In the genomic region with DNA sequence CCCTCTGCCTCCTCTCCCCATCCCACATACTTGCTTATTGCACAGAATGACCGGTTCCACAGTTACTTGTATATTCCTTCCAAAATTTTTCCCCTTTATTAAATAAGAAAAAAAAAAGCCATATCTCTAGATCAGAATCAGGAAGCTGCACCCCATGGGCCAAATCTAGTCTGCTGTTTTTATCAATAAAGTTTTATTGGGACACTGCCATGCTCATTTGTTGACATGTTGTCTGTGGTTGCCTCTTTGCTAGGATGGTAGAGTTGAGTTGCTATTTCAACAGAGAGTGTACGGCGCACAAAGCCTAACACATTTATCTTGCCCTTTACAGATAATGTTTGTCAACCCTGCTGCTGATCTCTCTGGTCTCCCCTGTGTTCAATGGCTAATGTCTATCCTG, we compare ENCODE assay signal across 36 cellular contexts. TPM values are rescaled to one million over a fixed set of nuclear protein-coding genes. Genes with fewer than 3 reads are reported as not detected.
"Had no signal": no experiment of that assay in that cellular context is flagged by ENCODE, and none has a peak within 500 bp of the region (broad histone marks: within the 10 kb centered on the region; RNA-seq: fewer than 3 reads in every experiment).

No MANE protein-coding gene starts in this region.

- FAIRE-seq: astrocyte, bronchial epithelial cell had no signal

- H3K9me3 ChIP-seq: adrenal gland, ascending aorta, body of pancreas, breast epithelium had no signal

- H3K36me3 ChIP-seq: adrenal gland, ascending aorta, brain microvascular endothelial cell, breast epithelium, cardiac muscle cell had no signal

- ATAC-seq: activated naive CD4-positive, alpha-beta T cell treated with anti-CD3 and anti-CD28 coated beads, Interleukin-2, amount 50 U/mL, for 72 hours; activated naive CD8-positive, alpha-beta T cell treated with anti-CD3 and anti-CD28 coated beads, Interleukin-2, amount 50 U/mL, for 24 hours; activated T-cell treated with anti-CD3 and anti-CD28 coated beads, Interleukin-2, amount 50 U/mL, for 4 hours; activated T-cell treated with anti-CD3 and anti-CD28 coated beads, Interleukin-2, amount 50 U/mL, for 72 hours; activated T-helper 17 cell treated with anti-CD3 and anti-CD28 coated beads, Interleukin-2, amount 50 U/mL, for 72 hours; body of pancreas had no signal

- DNase-seq: activated effector memory CD4-positive, alpha-beta T cell treated with anti-CD3 and anti-CD28 coated beads, Interleukin-2, amount 50 U/mL, for 16 hours; activated effector memory CD4-positive, alpha-beta T cell treated with Interleukin-2 at 50 U/mL for 16 hours; activated gamma-delta T cell; activated naive CD4-positive, alpha-beta T cell; activated naive CD4-positive, alpha-beta T cell treated with anti-CD3 and anti-CD28 coated beads for 36 hours; activated naive CD4-positive, alpha-beta T cell treated with anti-CD3 and anti-CD28 coated beads, Interleukin-2, amount 10 ng/mL, durations not matched to agents 7 days and 5 days; activated naive CD4-positive, alpha-beta T cell treated with anti-CD3 and anti-CD28 coated beads, Interleukin-2, amount 50 U/mL, for 16 hours; activated naive CD4-positive, alpha-beta T cell treated with Interleukin-2 at 50 U/mL for 16 hours; activated naive CD8-positive, alpha-beta T cell treated with anti-CD3 and anti-CD28 coated beads for 36 hours; activated naive CD8-positive, alpha-beta T cell treated with anti-CD3 and anti-CD28 coated beads, Interleukin-2, amount 10 ng/mL, durations not matched to agents 7 days and 5 days; activated naive CD8-positive, alpha-beta T cell treated with anti-CD3 and anti-CD28 coated beads, Interleukin-2, amount 50 U/mL, for 24 hours; activated T-cell treated with anti-CD3 and anti-CD28 coated beads for 4 hours; activated T-cell treated with anti-CD3 and anti-CD28 coated beads, Interleukin-2, amount 50 U/mL, for 1 hour; activated T-cell treated with anti-CD3 and anti-CD28 coated beads, Interleukin-2, amount 50 U/mL, for 24 hours; activated T-cell treated with anti-CD3 and anti-CD28 coated beads, Interleukin-2, amount 50 U/mL, for 4 hours; activated T-cell treated with anti-CD3 and anti-CD28 coated beads, Interleukin-2, amount 50 U/mL, for 48 hours; activated T-cell treated with anti-CD3 and anti-CD28 coated beads, Interleukin-2, amount 50 U/mL, for 72 hours; adrenal gland; amniotic stem cell; amygdala; anterior cingulate cortex; aorta; body of pancreas; brain microvascular endothelial cell; caudate nucleus; central memory CD4-positive, alpha-beta T cell; cerebellar nuclear complex had no signal

- H3K27ac ChIP-seq: adrenal gland, ascending aorta, body of pancreas, brain microvascular endothelial cell, breast epithelium, cardiac muscle cell had no signal

- H3K4me3 ChIP-seq: adrenal gland, ascending aorta, body of pancreas, breast epithelium, cardiac muscle cell had no signal

- H3K27me3 ChIP-seq: adrenal gland, ascending aorta, body of pancreas, brain microvascular endothelial cell, breast epithelium had no signal

- H3K4me1 ChIP-seq: adrenal gland, ascending aorta, body of pancreas, breast epithelium had no signal

RNA-seq across cellular contexts. Expression of gene PIEZO2, which starts 15.8 kb away (rescaled TPM):
- total RNA-seq: activated naive CD4-positive, alpha-beta T cell treated with anti-CD3 and anti-CD28 coated beads for 36 hours; activated naive CD4-positive, alpha-beta T cell treated with anti-CD3 and anti-CD28 coated beads, Interleukin-2, amount 50 U/mL, for 72 hours; activated naive CD8-positive, alpha-beta T cell treated with anti-CD3 and anti-CD28 coated beads for 36 hours; activated naive CD8-positive, alpha-beta T cell treated with anti-CD3 and anti-CD28 coated beads, Interleukin-2, amount 10 ng/mL, durations not matched to agents 7 days and 5 days; activated T-cell treated with anti-CD3 and anti-CD28 coated beads, Interleukin-2, amount 50 U/mL, for 72 hours; activated T-helper 1 cell treated with anti-CD3 and anti-CD28 coated beads, Interleukin-12 subunit alpha, Interleukin-12 subunit beta, Interleukin-2, Interleukin-4 antibody, amounts not matched to agents 30 ng/mL and 10 ng/mL and 1 ng/mL, durations not matched to agents 14 hours and 24 hours and 36 hours; activated T-helper 17 cell treated with anti-CD3 and anti-CD28 coated beads, Interleukin-2, amount 50 U/mL, for 72 hours; activated T-helper 2 cell treated with anti-CD3 and anti-CD28 coated beads, Interferon-gamma antibody, Interleukin-2, Interleukin-4, amounts not matched to agents 10 μg/mL and 5 μg/mL and 100 μg/mL, durations not matched to agents 14 hours and 24 hours and 36 hours had no signal
